ENCODE assay signal across 8 cellular contexts in genomic region chr12:130715996-130716917, GRCh38. TPM values are rescaled to one million over a fixed set of nuclear protein-coding genes. Genes with fewer than 3 reads are reported as not detected.
DNase-seq lines count a peak whose midpoint lies in the region; ATAC-seq lines count a peak whose summit lies in the region.

A gene with protein sequence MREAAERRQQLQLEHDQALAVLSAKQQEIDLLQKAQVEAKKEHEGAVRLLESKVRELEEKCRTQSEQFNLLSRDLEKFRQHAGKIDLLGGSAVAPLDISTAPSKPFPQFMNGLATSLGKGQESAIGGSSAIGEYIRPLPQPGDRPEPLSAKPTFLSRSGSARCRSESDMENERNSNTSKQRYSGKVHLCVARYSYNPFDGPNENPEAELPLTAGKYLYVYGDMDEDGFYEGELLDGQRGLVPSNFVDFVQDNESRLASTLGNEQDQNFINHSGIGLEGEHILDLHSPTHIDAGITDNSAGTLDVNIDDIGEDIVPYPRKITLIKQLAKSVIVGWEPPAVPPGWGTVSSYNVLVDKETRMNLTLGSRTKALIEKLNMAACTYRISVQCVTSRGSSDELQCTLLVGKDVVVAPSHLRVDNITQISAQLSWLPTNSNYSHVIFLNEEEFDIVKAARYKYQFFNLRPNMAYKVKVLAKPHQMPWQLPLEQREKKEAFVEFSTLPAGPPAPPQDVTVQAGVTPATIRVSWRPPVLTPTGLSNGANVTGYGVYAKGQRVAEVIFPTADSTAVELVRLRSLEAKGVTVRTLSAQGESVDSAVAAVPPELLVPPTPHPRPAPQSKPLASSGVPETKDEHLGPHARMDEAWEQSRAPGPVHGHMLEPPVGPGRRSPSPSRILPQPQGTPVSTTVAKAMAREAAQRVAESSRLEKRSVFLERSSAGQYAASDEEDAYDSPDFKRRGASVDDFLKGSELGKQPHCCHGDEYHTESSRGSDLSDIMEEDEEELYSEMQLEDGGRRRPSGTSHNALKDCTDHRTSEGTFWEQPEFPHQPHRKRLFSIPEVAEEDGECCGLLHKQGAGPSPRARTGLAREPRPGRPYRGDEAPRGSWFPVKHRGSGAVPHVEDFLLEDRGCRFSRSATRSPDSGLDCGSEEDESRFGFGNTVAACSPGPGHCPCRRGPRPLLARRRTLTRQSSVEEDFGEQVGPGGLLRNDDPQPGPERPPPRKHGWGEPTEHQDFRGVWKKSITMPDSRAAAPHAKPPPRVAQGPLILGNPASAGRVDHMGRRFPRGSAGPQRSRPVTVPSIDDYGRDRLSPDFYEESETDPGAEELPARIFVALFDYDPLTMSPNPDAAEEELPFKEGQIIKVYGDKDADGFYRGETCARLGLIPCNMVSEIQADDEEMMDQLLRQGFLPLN (N-terminal part only) (minus strand): TSS chr12:130716299. CDS start chr12:130479013, 237,286 bp downstream.

- no peak within 1 kb of the TSS for H3K9ac ChIP-seq in skeletal muscle tissue (ENCODE audit: low read depth in 1 of 3, low read length in 3 of 3)

- peaks cover 13% of the 10 kb centered on the region for H3K4me1 Mint-ChIP-seq in activated T-cell treated with anti-CD3 and anti-CD28 coated beads, Interleukin-2, amount 50 U/mL, for 24 hours (ENCODE audit: low read depth)

- H3K4me3 Mint-ChIP-seq in activated T-cell treated with anti-CD3 and anti-CD28 coated beads, Interleukin-2, amount 50 U/mL, for 24 hours = no peak within 1 kb of the TSS

- no peak within 1 kb of the TSS for H3K27ac ChIP-seq in skeletal muscle tissue (ENCODE audit: low read depth, low read length)

- H3K4me1 ChIP-seq in skeletal muscle tissue (ENCODE audit: control insufficient read depth in 3 of 3, insufficient read depth in 3 of 3, low read length in 3 of 3) = peaks cover 5 to 19% (median 12%) of the 10 kb centered on the region in 3 donors

- peak; percentile 42 for DNase-seq in A172 (ENCODE audit: low spot score)
- peak; percentile 56 to 68 for DNase-seq in SHP77 (lab: John Stamatoyannopoulos, UW)
- peak; percentile 33 for DNase-seq in iPS DF 19.7 (ENCODE audit: low read depth, low spot score)
- no peak for DNase-seq in GM19238 (ENCODE audit: insufficient read length, low spot score)
- no peak for DNase-seq in COLO829 (ENCODE audit: low spot score)
- DNase-seq in activated T-cell treated with anti-CD3 and anti-CD28 coated beads, Interleukin-2, amount 50 U/mL, for 24 hours = no peak

- H3K36me3 ChIP-seq in skeletal muscle tissue (ENCODE audit: control insufficient read depth in 3 of 3, insufficient read depth in 3 of 3, low read length in 3 of 3) = no peaks in the 10 kb centered on the region

- peak; percentile 36 for ATAC-seq in HG03354 (IDR thresholded peaks at IDR 0.05; ENCODE audit: poor library complexity, severe bottlenecking, unreplicated experiment)

- H3K9me3 Mint-ChIP-seq in activated T-cell treated with anti-CD3 and anti-CD28 coated beads, Interleukin-2, amount 50 U/mL, for 24 hours = peaks cover 3% of the 10 kb centered on the region

- no peaks in the 10 kb centered on the region for H3K9me3 ChIP-seq in skeletal muscle tissue (ENCODE audit: control insufficient read depth in 3 of 3, low read length in 3 of 3)

- H3K27me3 ChIP-seq in skeletal muscle tissue (ENCODE audit: control insufficient read depth in 3 of 3, insufficient read depth in 3 of 3, low read length in 3 of 3) = peaks cover 44 to 50% (median 45%) of the 10 kb centered on the region in 3 donors

- H3K36me3 Mint-ChIP-seq in activated T-cell treated with anti-CD3 and anti-CD28 coated beads, Interleukin-2, amount 50 U/mL, for 24 hours (ENCODE audit: low read depth) = no peaks in the 10 kb centered on the region

- H3K27ac Mint-ChIP-seq in activated T-cell treated with anti-CD3 and anti-CD28 coated beads, Interleukin-2, amount 50 U/mL, for 24 hours = no peak within 1 kb of the TSS

- peaks cover 69% of the 10 kb centered on the region for H3K27me3 Mint-ChIP-seq in activated T-cell treated with anti-CD3 and anti-CD28 coated beads, Interleukin-2, amount 50 U/mL, for 24 hours

- H3K4me3 ChIP-seq in skeletal muscle tissue (ENCODE audit: low read length in 3 of 3) = peak within 1 kb of the TSS; percentile 13 to 31 (median 23)

RNA-seq across cellular contexts. Expression of the gene that starts here (rescaled TPM):
- total RNA-seq in A172 (2014; rRNA removed; shearing (Covaris generic)) = not detected in 2 replicates
- total RNA-seq in skeletal muscle tissue = 2.6 TPM

Comparison
In these comparisons a context has a peak if more than half of its experiments do, and no peak if none do; other contexts are left out.
1. Peak in DNase-seq in A172; RNA of the gene not detected or under 1 TPM.
2. DNase-seq: peak in SHP77 (2 of 2) and iPS DF 19.7 (single experiment); none in GM19238 (single experiment), COLO829 (single experiment) and activated T-cell treated with anti-CD3 and anti-CD28 coated beads, Interleukin-2, amount 50 U/mL, for 24 hours (single experiment).